10 cellular contexts compared by ENCODE assay signal in genomic region chr17:35801583-35802224, GRCh38. TPM values are rescaled to one million over a fixed set of nuclear protein-coding genes. Genes with fewer than 3 reads are reported as not detected.
DNase-seq lines count a peak whose midpoint lies in the region; ATAC-seq and TF ChIP-seq lines count a peak whose summit lies in the region.
"Had no signal": no experiment of that assay in that cellular context is flagged by ENCODE, and none has a peak within 500 bp of the region (broad histone marks: within the 10 kb centered on the region; RNA-seq: fewer than 3 reads in every experiment).

No MANE protein-coding gene starts in this region.

- H3K27ac ChIP-seq in breast epithelium: peak overlapping the region; percentile 65 to 71

- intact Hi-C loops in breast epithelium (cut with DNase I; ENCODE audit: low total_unique reads): no loop called here
- intact Hi-C loops in MCF 10A (cut with micrococcal nuclease): no loop called here

- POLR2A ChIA-PET in MCF 10A (lab: Yijun Ruan, JAX): interaction anchor here (0.6 to 27.4 kb wide), 3 partner anchors 8 to 29 kb away, joined by 3 to 736 read pairs (median 3); no protein-coding TSS in a partner anchor

- CTCF ChIA-PET in MCF 10A (lab: Yijun Ruan, JAX): interaction anchor here (0.5 to 11.7 kb wide), 3 partner anchors 20 to 60 kb away, joined by 3 to 153 read pairs (median 3); no protein-coding TSS in a partner anchor

- no TSS peak for BruUV-seq in MCF 10A (replicated peaks; lab: Mats Ljungman, UMichigan)

- no peak overlapping the region for H3K4me3 Mint-ChIP-seq in MCF 10A (ENCODE audit: unreplicated experiment)

- H3K27ac Mint-ChIP-seq in MCF 10A (ENCODE audit: low read depth, unreplicated experiment): no peak overlapping the region

- H3K36me3 Mint-ChIP-seq in MCF 10A (ENCODE audit: insufficient read depth, unreplicated experiment): no peaks in the 10 kb centered on the region

- peak overlapping the region in 1 of 3 donors; percentile 10 for H3K4me3 ChIP-seq in breast epithelium

- H3K9me3 Mint-ChIP-seq in MCF 10A (ENCODE audit: unreplicated experiment): no peaks in the 10 kb centered on the region

- H3K4me1 Mint-ChIP-seq in MCF 10A (ENCODE audit: insufficient read depth, unreplicated experiment): peaks cover 43% of the 10 kb centered on the region

- H3K27me3 ChIP-seq in breast epithelium: no peaks in the 10 kb centered on the region

- H3K27me3 Mint-ChIP-seq in MCF 10A (ENCODE audit: insufficient read depth, unreplicated experiment): no peaks in the 10 kb centered on the region

- ATAC-seq in HG03378 (IDR thresholded peaks at IDR 0.05; ENCODE audit: unreplicated experiment) (no peak), HG03571 (IDR thresholded peaks at IDR 0.05; ENCODE audit: unreplicated experiment) (no peak)
- ATAC-seq: Panc1 had no signal

- no peak for TF ChIP-seq POLR2A in breast epithelium (IDR thresholded peaks at IDR 0.05)

- H3K36me3 ChIP-seq in breast epithelium: no peaks in the 10 kb centered on the region

- DNase-seq in breast epithelium (ENCODE audit: low spot score in 2 of 2) (peak; percentile 63 to 75), MCF 10A (ENCODE audit: unreplicated experiment) (no peak), amygdala (lab: John Stamatoyannopoulos, UW) (peak in 39 of 56 donors; percentile 7 to 76 (median 52)), left kidney (ENCODE audit: low read depth, low spot score) (peak; percentile 55), glomerular visceral epithelial cell (ENCODE audit: extremely low spot score) (no peak), HPDE6-E6E7 (ENCODE audit: extremely low spot score) (no peak)

- H3K4me1 ChIP-seq in breast epithelium: peaks cover 0 to 6% of the 10 kb centered on the region in 2 donors

- H3K9me3 ChIP-seq in breast epithelium: no peaks in the 10 kb centered on the region

- no peak for TF ChIP-seq CTCF in breast epithelium (IDR thresholded peaks at IDR 0.05)
- TF ChIP-seq CTCF in MCF 10A (IDR thresholded peaks at IDR 0.05; ENCODE audit: unreplicated experiment): no peak

RNA-seq across cellular contexts. Expression of gene MMP28, which starts 6.3 kb away (rescaled TPM):
- 10 to 100 TPM in 2 of 3 donors, 1 to 10 TPM in 1; 5.6 to 25.6 (median 12.3) TPM for total RNA-seq in breast epithelium
- total RNA-seq in MCF 10A (2022): 22.3 and 27.4 TPM in 2 replicates

RNA-seq across cellular contexts. Expression of gene TAF15, which starts 7.6 kb away (rescaled TPM):
- 10 to 100 TPM; 65.5 to 76.8 (median 72.8) TPM for total RNA-seq in breast epithelium
- total RNA-seq in MCF 10A (2022): 284 and 337 TPM in 2 replicates

RNA-seq across cellular contexts. Expression of gene C17orf50, which starts 41.0 kb away (rescaled TPM):
- total RNA-seq in breast epithelium: not detected
- not detected in 2 replicates for total RNA-seq in MCF 10A (2022)
- total RNA-seq: subcutaneous adipose tissue had no signal

RNA-seq across cellular contexts. Expression of gene GAS2L2, which starts 48.7 kb away (rescaled TPM):
- total RNA-seq in breast epithelium (under 1 TPM; 0.29 to 0.33 (median 0.32) TPM), MCF 10A (2022) (0.23 and 0.39 TPM in 2 replicates)

Comparison
In these comparisons a context has a peak if more than half of its experiments do, and no peak if none do; other contexts are left out.
1. DNase-seq: peak in breast epithelium (2 of 2), amygdala (39 of 56) and left kidney (single experiment); none in MCF 10A (single experiment), glomerular visceral epithelial cell (single experiment) and HPDE6-E6E7 (single experiment).